Comparison of ENCODE assay signal across 24 cellular contexts in genomic region chr12:107553211-107553765, GRCh38.
DNase-seq lines count a peak whose midpoint lies in the region; ATAC-seq, FAIRE-seq and TF ChIP-seq lines count a peak whose summit lies in the region.
"Had no signal": no experiment of that assay in that cellular context is flagged by ENCODE, and none has a peak within 500 bp of the region (broad histone marks: within the 10 kb centered on the region; RNA-seq: fewer than 3 reads in every experiment).

No MANE protein-coding gene starts in this region.

- TF ChIP-seq RAD21 in HepG2 (CRISPR knock-in tag; IDR thresholded peaks at IDR 0.05), result no peak

- no peaks in the 10 kb centered on the region for H3K36me3 Mint-ChIP-seq in activated CD8-positive, alpha-beta memory T cell treated with anti-CD3 and anti-CD28 coated beads, Interleukin-2, amount 10 ng/mL, durations not matched to agents 7 days and 5 days
- H3K36me3 Mint-ChIP-seq in immature natural killer cell, result no peaks in the 10 kb centered on the region

- 62% methylated on average over 4 of the region's 4 CpGs for WGBS in HepG2 (ENCODE audit: low lambda C conversion rate)
- WGBS in right lobe of liver (ENCODE audit: insufficient coverage, low coverage, low lambda C conversion rate, missing lambda C conversion rate), result 81% methylated on average over 3 of the region's 4 CpGs
- 86% methylated on average over 4 of the region's 4 CpGs for WGBS in esophagus muscularis mucosa

- H2AFZ ChIP-seq in HepG2 (ENCODE audit: low read length), result no peak overlapping the region

- no peak for TF ChIP-seq POLR2A in HepG2 (IDR thresholded peaks at IDR 0.05; ENCODE audit: insufficient read depth in 1 of 2, low read depth in 2 of 2, low read length in 2 of 2)
- TF ChIP-seq POLR2A in right lobe of liver (IDR thresholded peaks at IDR 0.05), result no peak
- TF ChIP-seq POLR2A in esophagus muscularis mucosa (IDR thresholded peaks at IDR 0.05; ENCODE audit: low read depth), result no peak
- TF ChIP-seq POLR2A in vagina (IDR thresholded peaks at IDR 0.05), result no peak

- peaks cover 16% of the 10 kb centered on the region for H3K4me1 ChIP-seq in HepG2 (ENCODE audit: insufficient read depth, low read length)
- no peaks in the 10 kb centered on the region for H3K4me1 ChIP-seq in right lobe of liver
- H3K4me1 ChIP-seq in esophagus muscularis mucosa, result no peaks in the 10 kb centered on the region
- no peaks in the 10 kb centered on the region for H3K4me1 ChIP-seq in vagina
- H3K4me1 ChIP-seq: A549, Caco-2 had no signal

- H4K20me1 ChIP-seq in HepG2 (ENCODE audit: insufficient read depth, low read length), result no peaks in the 10 kb centered on the region

- TF ChIP-seq EP300 in HepG2 (IDR thresholded peaks at IDR 0.05; ENCODE audit: low read depth in 2 of 2, low read length in 2 of 2), result no peak
- no peak for TF ChIP-seq EP300 in HepG2 (CRISPR knock-in tag; IDR thresholded peaks at IDR 0.05; ENCODE audit: borderline replicate concordance)
- no peak for TF ChIP-seq EP300 in esophagus muscularis mucosa (IDR thresholded peaks at IDR 0.05)

- in situ Hi-C loops in HepG2 (cut with HindIII; ENCODE audit: extremely low pct_ligation_motif_present, low pct_unique_long_range_greater_than_20kb), result no loop called here

- no peaks in the 10 kb centered on the region for H3K9me3 Mint-ChIP-seq in activated CD8-positive, alpha-beta memory T cell treated with anti-CD3 and anti-CD28 coated beads, Interleukin-2, amount 10 ng/mL, durations not matched to agents 7 days and 5 days (ENCODE audit: low read depth)
- no peaks in the 10 kb centered on the region for H3K9me3 Mint-ChIP-seq in immature natural killer cell
- H3K9me3 Mint-ChIP-seq: CD4-positive, alpha-beta T cell had no signal

- H3K36me3 ChIP-seq in HepG2 (replicated peaks in 1 of 2; ENCODE audit: control insufficient read depth in 1 of 2, insufficient read depth in 2 of 2, low read length in 2 of 2), result no peaks in the 10 kb centered on the region; a peak in 1 of 5 replicates
- no peaks in the 10 kb centered on the region for H3K36me3 ChIP-seq in right lobe of liver
- no peaks in the 10 kb centered on the region for H3K36me3 ChIP-seq in esophagus muscularis mucosa
- no peaks in the 10 kb centered on the region for H3K36me3 ChIP-seq in vagina

- no peaks in the 10 kb centered on the region; a peak in 1 of 5 replicates for H3K27me3 ChIP-seq in HepG2 (ENCODE audit: control insufficient read depth in 1 of 2, insufficient read depth in 2 of 2, low read length in 2 of 2)
- no peaks in the 10 kb centered on the region for H3K27me3 ChIP-seq in right lobe of liver
- peaks cover 0 to 3% (median 0%) of the 10 kb centered on the region in 4 donors for H3K27me3 ChIP-seq in esophagus muscularis mucosa
- H3K27me3 ChIP-seq in vagina, result no peaks in the 10 kb centered on the region
- H3K27me3 ChIP-seq: BLaER1 treated with 17β-estradiol and CSF1 and Interleukin-3, amounts not matched to agents 10 nM and 100 nM had no signal

- no peaks in the 10 kb centered on the region for H3K79me2 ChIP-seq in HepG2 (ENCODE audit: insufficient read depth, low read length)

- no peak overlapping the region for H3K4me2 ChIP-seq in HepG2 (ENCODE audit: low read depth, low read length)
- H3K4me2 ChIP-seq: A549; BLaER1 treated with 17β-estradiol and CSF1 and Interleukin-3, amounts not matched to agents 10 nM and 100 nM had no signal

- TF ChIP-seq CTCF in HepG2 (CRISPR knock-in tag; IDR thresholded peaks at IDR 0.05) (no peak), right lobe of liver (IDR thresholded peaks at IDR 0.05) (no peak), esophagus muscularis mucosa (IDR thresholded peaks at IDR 0.05) (no peak), vagina (IDR thresholded peaks at IDR 0.05) (no peak)

- no peak overlapping the region for H3K4me3 Mint-ChIP-seq in activated CD8-positive, alpha-beta memory T cell treated with anti-CD3 and anti-CD28 coated beads, Interleukin-2, amount 10 ng/mL, durations not matched to agents 7 days and 5 days
- no peak overlapping the region for H3K4me3 Mint-ChIP-seq in immature natural killer cell
- H3K4me3 Mint-ChIP-seq: B cell; CD4-positive, alpha-beta T cell; CD8-positive, alpha-beta T cell had no signal

- CTCF ChIA-PET in activated CD8-positive, alpha-beta memory T cell treated with anti-CD3 and anti-CD28 coated beads, Interleukin-2, amount 10 ng/mL, durations not matched to agents 7 days and 5 days (lab: Charles Lee), result no interaction called here
- CTCF ChIA-PET in HepG2 (lab: Yijun Ruan, JAX; ENCODE audit: low intra/inter-chr PET ratio, low total read pairs), result no interaction called here

- POLR2A ChIA-PET in HepG2 (lab: Yijun Ruan, JAX), result no interaction called here

- H3K27ac ChIP-seq in HepG2 (ENCODE audit: extremely low read length, insufficient read depth, low read length), result no peak overlapping the region
- H3K27ac ChIP-seq in right lobe of liver, result no peak overlapping the region
- H3K27ac ChIP-seq in esophagus muscularis mucosa (replicated peaks in 1 of 4), result no peak overlapping the region
- H3K27ac ChIP-seq in vagina, result no peak overlapping the region
- H3K27ac ChIP-seq: 22Rv1; A549; BLaER1 treated with 17β-estradiol and CSF1 and Interleukin-3, amounts not matched to agents 10 nM and 100 nM; C4-2B had no signal

- H3K4me3 ChIP-seq in HepG2 (replicated peaks in 1 of 3; ENCODE audit: insufficient read depth in 1 of 3, low read depth in 2 of 3, low read length in 3 of 3) (no peak overlapping the region), right lobe of liver (no peak overlapping the region), esophagus muscularis mucosa (no peak overlapping the region), vagina (no peak overlapping the region)
- H3K4me3 ChIP-seq: A549; BLaER1 treated with 17β-estradiol and CSF1 and Interleukin-3, amounts not matched to agents 10 nM and 100 nM had no signal

- peak; percentile 36 for DNase-seq in activated CD8-positive, alpha-beta memory T cell treated with anti-CD3 and anti-CD28 coated beads, Interleukin-2, amount 10 ng/mL, durations not matched to agents 7 days and 5 days
- no peak for DNase-seq in activated CD8-positive, alpha-beta memory T cell treated with anti-CD3 and anti-CD28 coated beads, Interleukin-2, amount 50 U/mL, for 4 hours
- no peak for DNase-seq in HepG2 (ENCODE audit: low spot score)
- no peak for DNase-seq in right lobe of liver
- peak; percentile 82 for DNase-seq in esophagus muscularis mucosa (ENCODE audit: extremely low spot score)
- DNase-seq in vagina (ENCODE audit: extremely low spot score in 2 of 2), result peak; percentile 42 to 43
- DNase-seq in mucosa of gallbladder (ENCODE audit: low spot score), result no peak
- DNase-seq in immature natural killer cell, result no peak
- DNase-seq: AML-193; Caco-2; Calu3; CD4-positive, alpha-beta T cell; DMS79 treated with DMSO at 0.1 percent for 48 hours; GF-D8 had no signal

- BruUV-seq in HepG2 (replicated peaks; lab: Mats Ljungman, UMichigan), result no TSS peak

- H3K9me3 ChIP-seq in HepG2 (ENCODE audit: low read length), result no peaks in the 10 kb centered on the region
- no peaks in the 10 kb centered on the region for H3K9me3 ChIP-seq in right lobe of liver
- peaks cover 0 to 11% (median 4%) of the 10 kb centered on the region in 4 donors for H3K9me3 ChIP-seq in esophagus muscularis mucosa
- H3K9me3 ChIP-seq in vagina, result no peaks in the 10 kb centered on the region
- H3K9me3 ChIP-seq: Caco-2 had no signal

- no peaks in the 10 kb centered on the region for H3K4me1 Mint-ChIP-seq in activated CD8-positive, alpha-beta memory T cell treated with anti-CD3 and anti-CD28 coated beads, Interleukin-2, amount 10 ng/mL, durations not matched to agents 7 days and 5 days
- H3K4me1 Mint-ChIP-seq in immature natural killer cell, result no peaks in the 10 kb centered on the region
- H3K4me1 Mint-ChIP-seq: B cell had no signal

- no peak for ATAC-seq in activated CD8-positive, alpha-beta memory T cell treated with anti-CD3 and anti-CD28 coated beads, Interleukin-2, amount 10 ng/mL, durations not matched to agents 7 days and 5 days
- ATAC-seq in HepG2, result no peak
- ATAC-seq in right lobe of liver, result no peak
- ATAC-seq: A549; CD8-positive, alpha-beta T cell had no signal

- FAIRE-seq in HepG2 (lab: Jason Lieb, UNC), result no peak
- FAIRE-seq: A549, D721Med, G401.6, GM12891, GM19239 had no signal

- no peak overlapping the region for H3K27ac Mint-ChIP-seq in activated CD8-positive, alpha-beta memory T cell treated with anti-CD3 and anti-CD28 coated beads, Interleukin-2, amount 10 ng/mL, durations not matched to agents 7 days and 5 days
- H3K27ac Mint-ChIP-seq in immature natural killer cell, result no peak overlapping the region
- H3K27ac Mint-ChIP-seq: B cell; CD4-positive, alpha-beta T cell; CD8-positive, alpha-beta T cell had no signal

- no peak overlapping the region for H3K9ac ChIP-seq in HepG2 (ENCODE audit: insufficient read depth, low read depth, low read length)
- H3K9ac ChIP-seq: BLaER1 treated with 17β-estradiol and CSF1 and Interleukin-3, amounts not matched to agents 10 nM and 100 nM had no signal

- intact Hi-C loops in HepG2 (cut with micrococcal nuclease; ENCODE audit: unreplicated experiment), result no loop called here
- intact Hi-C loops in right lobe of liver (cut with DNase I), result no loop called here
- intact Hi-C loops in esophagus muscularis mucosa (cut with DNase I), result no loop called here
- intact Hi-C loops in vagina (cut with DNase I), result no loop called here

- H3K27me3 Mint-ChIP-seq in activated CD8-positive, alpha-beta memory T cell treated with anti-CD3 and anti-CD28 coated beads, Interleukin-2, amount 10 ng/mL, durations not matched to agents 7 days and 5 days, result no peaks in the 10 kb centered on the region
- peaks cover 0 to 3% (median 0%) of the 10 kb centered on the region in 3 donors for H3K27me3 Mint-ChIP-seq in immature natural killer cell (ENCODE audit: low read depth in 3 of 3)
- H3K27me3 Mint-ChIP-seq: CD4-positive, alpha-beta T cell had no signal

TF ChIP-seq in HepG2, 621 proteins besides CTCF, POLR2A, EP300 and RAD21:
- TF ChIP-seq ZNF10 (CRISPR knock-in tag; IDR thresholded peaks at IDR 0.05; ENCODE audit: borderline replicate concordance, low read depth), result no peak
- peak; percentile 63 for TF ChIP-seq ZNF629 (CRISPR knock-in tag; conservative IDR thresholded peaks at IDR 0.05)
TF ChIP-seq in HepG2: peak in this region for 1.

Comparison
In these comparisons a context has a peak if more than half of its experiments do, and no peak if none do; other contexts are left out.
1. DNase-seq: peak in activated CD8-positive, alpha-beta memory T cell treated with anti-CD3 and anti-CD28 coated beads, Interleukin-2, amount 10 ng/mL, durations not matched to agents 7 days and 5 days (single experiment), esophagus muscularis mucosa (single experiment) and vagina (2 of 2); none in activated CD8-positive, alpha-beta memory T cell treated with anti-CD3 and anti-CD28 coated beads, Interleukin-2, amount 50 U/mL, for 4 hours (single experiment), HepG2 (single experiment), right lobe of liver (0 of 3), mucosa of gallbladder (single experiment) and immature natural killer cell (0 of 3).